ENCODE assay signal across 8 cellular contexts in genomic region chr11:33701831-33702230, GRCh38. TPM values are rescaled to one million over a fixed set of nuclear protein-coding genes. Genes with fewer than 3 reads are reported as not detected.
DNase-seq lines count a peak whose midpoint lies in the region; ATAC-seq, FAIRE-seq and TF ChIP-seq lines count a peak whose summit lies in the region.

No MANE protein-coding gene starts in this region.

- H4K8ac ChIP-seq in IMR-90 (ENCODE audit: low read depth in 2 of 2, low read length in 2 of 2): peak overlapping the region; percentile 43 to 46; a peak in 3 of 4 replicates

- H3K9me1 ChIP-seq in IMR-90 (ENCODE audit: insufficient read depth, low read length) (peaks cover 41% of the 10 kb centered on the region), K562 (ENCODE audit: control insufficient read depth, insufficient read depth, low read length) (no peaks in the 10 kb centered on the region)

- ATAC-seq in IMR-90 (ENCODE audit: low read depth) (peak; percentile 2; the same call in 1 of the 2 replicates), K562 (no peak), GM19467 (IDR thresholded peaks at IDR 0.05; ENCODE audit: unreplicated experiment) (no peak)

- peak overlapping the region; percentile 66 for H2BK5ac ChIP-seq in IMR-90 (ENCODE audit: low read depth, low read length, poor library complexity, severe bottlenecking)

- H3K4me3 ChIP-seq in IMR-90 (ENCODE audit: insufficient read depth, low read depth, low read length): no peak overlapping the region
- H3K4me3 ChIP-seq in K562: no peak overlapping the region
- H3K4me3 ChIP-seq in spleen: no peak overlapping the region
- no peak overlapping the region for H3K4me3 ChIP-seq in CD8-positive, alpha-beta memory T cell (ENCODE audit: low read length)

- WGBS in IMR-90 (ENCODE audit: extremely low coverage in 2 of 2, insufficient read length in 1 of 2), 2 experiments: 0% methylated on average over 2 of the region's 3 CpGs; no CpG with 5 or more reads in 1 of the 2 experiments
- WGBS in K562 (ENCODE audit: insufficient coverage, low coverage, missing lambda C conversion rate): 59% methylated on average over 3 of the region's 3 CpGs
- WGBS in spleen, 5 donors: 51 to 70% (median 59%) methylated on average over 3 of the region's 3 CpGs

- peaks cover 0 to 3% (median 0%) of the 10 kb centered on the region in 3 donors for H3K36me3 Mint-ChIP-seq in CD8-positive, alpha-beta memory T cell
- H3K36me3 Mint-ChIP-seq in nephron progenitor cell (ENCODE audit: low read depth): peaks cover 6% of the 10 kb centered on the region

- H3K9ac ChIP-seq in IMR-90 (ENCODE audit: low read depth, low read length) (peak overlapping the region; percentile 10; the same call in 1 of the 2 replicates), K562 (ENCODE audit: insufficient read depth in 1 of 2, low read depth in 2 of 2, low read length in 2 of 2) (no peak overlapping the region)

- H3K4me1 ChIP-seq in IMR-90 (ENCODE audit: control insufficient read depth, insufficient read depth, low read length): peaks cover 24% of the 10 kb centered on the region
- H3K4me1 ChIP-seq in K562 (replicated peaks in 1 of 2; ENCODE audit: control insufficient read depth in 2 of 2, insufficient read depth in 2 of 2, low read length in 2 of 2): peaks cover 17 to 18% of the 10 kb centered on the region in 2 experiments
- H3K4me1 ChIP-seq in spleen: peaks cover 8 to 63% (median 30%) of the 10 kb centered on the region in 6 donors
- H3K4me1 ChIP-seq in CD8-positive, alpha-beta memory T cell (ENCODE audit: insufficient read depth, low read length): peaks cover 12% of the 10 kb centered on the region

- H2AK5ac ChIP-seq in IMR-90 (ENCODE audit: low read depth, low read length): peak overlapping the region; percentile 23; the same call in 1 of the 2 replicates

- peak overlapping the region; percentile 84 for H3K4me2 ChIP-seq in IMR-90 (ENCODE audit: low read depth, low read length)
- H3K4me2 ChIP-seq in K562 (ENCODE audit: insufficient read depth, low read length): 0 out of 2 replicates have a peak overlapping the region, but pooled peaks have one; percentile 77

- no peak overlapping the region for H4K5ac ChIP-seq in IMR-90 (ENCODE audit: low read depth, low read length)

- H3K79me2 ChIP-seq in K562 (ENCODE audit: control insufficient read depth, insufficient read depth, low read length): no peaks in the 10 kb centered on the region

- H2AFZ ChIP-seq in IMR-90 (replicated peaks; ENCODE audit: low read length, poor library complexity): no peak overlapping the region
- no peak overlapping the region for H2AFZ ChIP-seq in K562 (ENCODE audit: low read depth, low read length)

- H3K36me3 ChIP-seq in IMR-90 (ENCODE audit: control insufficient read depth, insufficient read depth, low read length) (peaks cover 4% of the 10 kb centered on the region), K562 (ENCODE audit: control insufficient read depth, insufficient read depth, low read length) (peaks cover 15% of the 10 kb centered on the region; the same call in 2 of the 3 replicates), spleen (peaks cover 0 to 12% (median 0%) of the 10 kb centered on the region in 6 donors)
- no peaks in the 10 kb centered on the region for H3K36me3 ChIP-seq in CD8-positive, alpha-beta memory T cell (ENCODE audit: insufficient read depth, low read length)

- H3K56ac ChIP-seq in IMR-90 (ENCODE audit: extremely low read depth, insufficient read depth, low read length): peak overlapping the region; percentile 39; the same call in 1 of the 2 replicates

- peak overlapping the region; percentile 69; the same call in 1 of the 2 replicates for H4K91ac ChIP-seq in IMR-90 (ENCODE audit: insufficient read depth, low read depth, low read length)

- peak; percentile 67; the same call in 1 of the 2 replicates for TF ChIP-seq POLR2A in IMR-90 (IDR thresholded peaks at IDR 0.05; ENCODE audit: low read depth, low read length)
- TF ChIP-seq POLR2A in K562 (conservative IDR thresholded peaks at IDR 0.05): no peak
- no peak for TF ChIP-seq POLR2A in spleen (IDR thresholded peaks at IDR 0.05)

- H3K27ac Mint-ChIP-seq in CD8-positive, alpha-beta memory T cell: peak overlapping the region in 1 of 8 donors; percentile 20
- H3K27ac Mint-ChIP-seq in nephron progenitor cell: no peak overlapping the region

- H3K4ac ChIP-seq in IMR-90 (ENCODE audit: low read depth, low read length): peak overlapping the region; percentile 90

- H3K9me3 ChIP-seq in IMR-90 (ENCODE audit: control insufficient read depth, insufficient read depth, low read length) (no peaks in the 10 kb centered on the region), K562 (replicated peaks; ENCODE audit: control insufficient read depth, insufficient read depth, low read depth, low read length) (no peaks in the 10 kb centered on the region), spleen (no peaks in the 10 kb centered on the region)
- no peaks in the 10 kb centered on the region for H3K9me3 ChIP-seq in CD8-positive, alpha-beta memory T cell (ENCODE audit: low read length)

- peak overlapping the region in 1 of 7 donors; percentile 43 for H3K4me3 Mint-ChIP-seq in CD8-positive, alpha-beta memory T cell
- H3K4me3 Mint-ChIP-seq in nephron progenitor cell: no peak overlapping the region

- no peak overlapping the region for H2AK9ac ChIP-seq in IMR-90 (replicated peaks; ENCODE audit: low read depth, low read length, poor library complexity)

- H3K18ac ChIP-seq in IMR-90 (ENCODE audit: low read depth, low read length): no peak overlapping the region

- TF ChIP-seq CTCF in IMR-90 (conservative IDR thresholded peaks at IDR 0.05; ENCODE audit: low read depth, low read length) (no peak), K562 (IDR thresholded peaks at IDR 0.05 in 2 of 3, conservative IDR thresholded peaks at IDR 0.05 in 1 of 3; ENCODE audit: insufficient read depth in 2 of 3, low read depth in 1 of 3, low read length in 3 of 3) (no peak), spleen (IDR thresholded peaks at IDR 0.05 in 8 of 11, conservative IDR thresholded peaks at IDR 0.05 in 3 of 11) (no peak), nephron progenitor cell (IDR thresholded peaks at IDR 0.05) (no peak)

- TF ChIP-seq RAD21 in IMR-90 (IDR thresholded peaks at IDR 0.05; ENCODE audit: low read length): no peak
- no peak for TF ChIP-seq RAD21 in K562 (CRISPR knock-in tag; conservative IDR thresholded peaks at IDR 0.05 in 1 of 2, IDR thresholded peaks at IDR 0.05 in 1 of 2)

- no peak overlapping the region; the same call in 2 of the 3 replicates for H2BK15ac ChIP-seq in IMR-90 (ENCODE audit: low read depth, low read length)

- peak overlapping the region; percentile 76; the same call in 1 of the 2 replicates for H2BK20ac ChIP-seq in IMR-90 (ENCODE audit: low read depth, low read length)

- no TSS peak for BruUV-seq in IMR-90 (replicated peaks; lab: Mats Ljungman, UMichigan)
- BruUV-seq in K562 (replicated peaks; lab: Mats Ljungman, UMichigan): no TSS peak

- TF ChIP-seq EP300 in K562 (IDR thresholded peaks at IDR 0.05; ENCODE audit: low read length): no peak

- peaks cover 15 to 22% (median 22%) of the 10 kb centered on the region in 3 donors for H3K4me1 Mint-ChIP-seq in CD8-positive, alpha-beta memory T cell
- H3K4me1 Mint-ChIP-seq in nephron progenitor cell: peaks cover 28% of the 10 kb centered on the region

- H3K14ac ChIP-seq in IMR-90 (replicated peaks; ENCODE audit: low read depth, low read length): peak overlapping the region; percentile 83

- in situ Hi-C loops in IMR-90 (cut with MboI; ENCODE audit: low sequenced_read_pairs): no loop called here
- in situ Hi-C loops in K562 (cut with MboI): no loop called here

- DNase-seq in IMR-90: peak; percentile 92
- DNase-seq in K562 (ENCODE audit: extremely low read depth in 1 of 4, low spot score in 3 of 4): no peak
- DNase-seq in kidney tubule cell (ENCODE audit: low spot score): peak; percentile 72
- no peak for DNase-seq in spleen
- no peak for DNase-seq in CD8-positive, alpha-beta memory T cell
- no peak for DNase-seq in nephron progenitor cell
- no peak for DNase-seq in NCI-H128 (lab: John Stamatoyannopoulos, UW; ENCODE audit: unreplicated experiment)

- peaks cover 15 to 57% of the 10 kb centered on the region in 2 experiments; a peak in 3 of 4 replicates for H3K79me1 ChIP-seq in IMR-90 (ENCODE audit: low read depth in 1 of 2, low read length in 2 of 2)

- CTCF ChIA-PET in IMR-90 (lab: Yijun Ruan, JAX) (interaction anchor here (0.7 to 0.8 kb wide), 2 partner anchors 15 to 40 kb away, joined by 3 read pairs; no protein-coding TSS in a partner anchor), K562 (lab: Yijun Ruan, JAX; ENCODE audit: low intra/inter-chr PET ratio) (no interaction called here)
- CTCF ChIA-PET in CD8-positive, alpha-beta memory T cell (lab: Charles Lee): interaction anchor here (1.1 to 1.4 kb wide), 2 partner anchors 34 to 41 kb away, joined by 3 to 4 read pairs; partner anchors contain the start of gene CD59

- no peaks in the 10 kb centered on the region for H3K27me3 Mint-ChIP-seq in CD8-positive, alpha-beta memory T cell
- H3K27me3 Mint-ChIP-seq in nephron progenitor cell (ENCODE audit: low read depth, poor library complexity): peaks cover 8% of the 10 kb centered on the region

- H4K20me1 ChIP-seq in IMR-90 (ENCODE audit: insufficient read depth, low read length): peaks cover 4% of the 10 kb centered on the region; the same call in 1 of the 2 replicates
- no peaks in the 10 kb centered on the region for H4K20me1 ChIP-seq in K562 (replicated peaks; ENCODE audit: control insufficient read depth, insufficient read depth, low read length)

- no peaks in the 10 kb centered on the region for H3K9me3 Mint-ChIP-seq in CD8-positive, alpha-beta memory T cell
- no peaks in the 10 kb centered on the region for H3K9me3 Mint-ChIP-seq in nephron progenitor cell

- POLR2A ChIA-PET in IMR-90 (lab: Charles Lee; ENCODE audit: unreplicated experiment) (interaction anchor here (0.9 to 1.5 kb wide), 2 partner anchors 10 to 11 kb away, joined by 4 to 6 read pairs; no protein-coding TSS in a partner anchor), K562 (lab: Yijun Ruan, JAX) (interaction anchor here (0.6 to 1.6 kb wide), 8 partner anchors 9 to 633 kb away, joined by 3 to 7 read pairs (median 3); no protein-coding TSS in a partner anchor)
- POLR2A ChIA-PET in CD8-positive, alpha-beta memory T cell (lab: Charles Lee): no interaction called here

- no peaks in the 10 kb centered on the region for H3K27me3 ChIP-seq in IMR-90 (ENCODE audit: control insufficient read depth, insufficient read depth, low read length)
- H3K27me3 ChIP-seq in K562 (ENCODE audit: control insufficient read depth in 2 of 2, insufficient read depth in 2 of 2, low read length in 2 of 2): peaks cover 11 to 21% of the 10 kb centered on the region in 2 experiments; a peak in 4 of 5 replicates
- peaks cover 0 to 6% (median 0%) of the 10 kb centered on the region in 7 donors for H3K27me3 ChIP-seq in spleen (replicated peaks in 1 of 7)
- H3K27me3 ChIP-seq in CD8-positive, alpha-beta memory T cell (ENCODE audit: insufficient read depth, low read length, poor library complexity, severe bottlenecking): peaks cover 3% of the 10 kb centered on the region

- dilution Hi-C loops in IMR-90 (cut with HindIII; ENCODE audit: low sequenced_read_pairs, unreplicated experiment): no loop called here

- intact Hi-C loops in IMR-90 (cut with micrococcal nuclease): no loop called here
- intact Hi-C loops in K562 (cut with micrococcal nuclease): no loop called here
- intact Hi-C loops in spleen (cut with DNase I; ENCODE audit: low total_unique reads): no loop called here

- H3K23ac ChIP-seq in IMR-90 (ENCODE audit: low read depth, low read length): peak overlapping the region; percentile 80

- peak overlapping the region; percentile 84 for H2BK120ac ChIP-seq in IMR-90 (ENCODE audit: low read depth, low read length)

- FAIRE-seq in K562 (lab: Jason Lieb, UNC): peak; percentile 11

- H3K27ac ChIP-seq in IMR-90 (ENCODE audit: insufficient read depth, low read length): peak overlapping the region; percentile 13
- H3K27ac ChIP-seq in K562 (ENCODE audit: extremely low read depth, low read depth, low read length): no peak overlapping the region
- H3K27ac ChIP-seq in spleen: peak overlapping the region in 6 of 8 donors; percentile 80 to 88 (median 82)
- H3K27ac ChIP-seq in CD8-positive, alpha-beta memory T cell (ENCODE audit: low read depth, low read length): no peak overlapping the region

RNA-seq across cellular contexts. Expression of gene C11orf91, which starts 1.2 kb away (rescaled TPM):
- total RNA-seq in IMR-90 (2012; rRNA removed) (not detected in 2 replicates), K562 (2014; rRNA removed) (not detected in 2 replicates), K562 (2014; rRNA removed; fragmentation: Illumina TruSeq; extraction: Trizol) (not detected in 2 replicates), K562 (2015; rRNA removed; fragmentation: Illumina TruSeq; extraction: Trizol) (not detected in 2 replicates), K562 (2021) (not detected in 2 replicates), spleen (under 1 TPM in 1 of 7 donors, not detected in 6; 0.85 TPM)
- polyA plus RNA-seq in IMR-90 (2012; rRNA removed) (0.10 TPM in 1 of 2 replicates, not detected in the other), K562 (2011; rRNA removed) (not detected in 2 replicates), K562 (2014; fragmentation: Illumina TruSeq; extraction: Trizol) (not detected in 2 replicates), K562 (2014; fragmentation: Nextera tagmentation; extraction: Ambion mirVana) (not detected), K562 (2014; rRNA removed) (not detected in 2 replicates), spleen (not detected)
- polyA plus RNA-seq in IMR-90 (2012; cell fraction: cytosol; rRNA removed): 0.27 TPM in 1 of 2 replicates, not detected in the other
- 0.11 and 0.21 TPM in 2 replicates for polyA plus RNA-seq in IMR-90 (2012; cell fraction: nucleus; rRNA removed; ENCODE audit: low replicate concordance)
- total RNA-seq in K562 (2011; cell fraction: chromatin; rRNA removed; ENCODE audit: low replicate concordance): not detected in 2 replicates
- total RNA-seq in K562 (2011; cell fraction: nucleolus; rRNA removed): not detected in 2 replicates
- not detected in 2 replicates for total RNA-seq in K562 (2011; cell fraction: nucleoplasm; rRNA removed)
- polyA plus RNA-seq in K562 (2011; cell fraction: cytosol; rRNA removed): not detected in 2 replicates
- polyA plus RNA-seq in K562 (2011; cell fraction: nucleus; rRNA removed): not detected in 2 replicates
- not detected in 2 replicates for polyA plus RNA-seq in K562 (2012)
- polyA minus RNA-seq in K562 (2011; rRNA and poly(A)+ RNA removed): not detected in 2 replicates
- not detected in 2 replicates for polyA minus RNA-seq in K562 (2011; cell fraction: cytosol; rRNA and poly(A)+ RNA removed)
- not detected in 2 replicates for polyA minus RNA-seq in K562 (2011; cell fraction: nucleus; rRNA and poly(A)+ RNA removed)
- total RNA-seq in CD8-positive, alpha-beta memory T cell: not detected
- not detected for polyA plus RNA-seq in CD8-positive, alpha-beta memory T cell

RNA-seq across cellular contexts. Expression of gene CD59, which starts 34.4 kb away (rescaled TPM):
- 637 and 765 TPM in 2 replicates for total RNA-seq in IMR-90 (2012; rRNA removed)
- polyA plus RNA-seq in IMR-90 (2012; rRNA removed): 1,066 and 1,140 TPM in 2 replicates
- polyA plus RNA-seq in IMR-90 (2012; cell fraction: cytosol; rRNA removed): 293 and 869 TPM in 2 replicates
- polyA plus RNA-seq in IMR-90 (2012; cell fraction: nucleus; rRNA removed; ENCODE audit: low replicate concordance): 63.7 and 319 TPM in 2 replicates
- 143 and 169 TPM in 2 replicates for total RNA-seq in K562 (2011; cell fraction: chromatin; rRNA removed; ENCODE audit: low replicate concordance)
- 151 TPM in 2 replicates for total RNA-seq in K562 (2011; cell fraction: nucleolus; rRNA removed)
- 143 and 167 TPM in 2 replicates for total RNA-seq in K562 (2011; cell fraction: nucleoplasm; rRNA removed)
- 38.1 and 59.9 TPM in 2 replicates for total RNA-seq in K562 (2014; rRNA removed)
- total RNA-seq in K562 (2014; rRNA removed; fragmentation: Illumina TruSeq; extraction: Trizol): 155 and 191 TPM in 2 replicates
- total RNA-seq in K562 (2015; rRNA removed; fragmentation: Illumina TruSeq; extraction: Trizol): 95.2 and 104 TPM in 2 replicates
- total RNA-seq in K562 (2021): 171 and 173 TPM in 2 replicates
- 235 and 338 TPM in 2 replicates for polyA plus RNA-seq in K562 (2011; rRNA removed)
- 175 and 195 TPM in 2 replicates for polyA plus RNA-seq in K562 (2011; cell fraction: cytosol; rRNA removed)
- 82.1 and 94.2 TPM in 2 replicates for polyA plus RNA-seq in K562 (2011; cell fraction: nucleus; rRNA removed)
- 117 and 172 TPM in 2 replicates for polyA plus RNA-seq in K562 (2012)
- 218 and 230 TPM in 2 replicates for polyA plus RNA-seq in K562 (2014; fragmentation: Illumina TruSeq; extraction: Trizol)
- 100 to 1,000 TPM; 283 to 287 TPM for polyA plus RNA-seq in K562 (2014; fragmentation: Nextera tagmentation; extraction: Ambion mirVana)
- 125 and 146 TPM in 2 replicates for polyA plus RNA-seq in K562 (2014; rRNA removed)
- polyA minus RNA-seq in K562 (2011; rRNA and poly(A)+ RNA removed): 172 and 217 TPM in 2 replicates
- polyA minus RNA-seq in K562 (2011; cell fraction: cytosol; rRNA and poly(A)+ RNA removed): 39.2 and 67.7 TPM in 2 replicates
- polyA minus RNA-seq in K562 (2011; cell fraction: nucleus; rRNA and poly(A)+ RNA removed): 23.2 and 27.7 TPM in 2 replicates
- total RNA-seq in spleen: 100 to 1,000 TPM; 163 to 281 (median 213) TPM
- polyA plus RNA-seq in spleen: 10 to 100 TPM; 21.6 to 62.1 (median 57.9) TPM
- total RNA-seq in CD8-positive, alpha-beta memory T cell: 10 to 100 TPM; 25.2 to 28.0 TPM
- polyA plus RNA-seq in CD8-positive, alpha-beta memory T cell: 40.4 TPM

Comparison
In these comparisons a context has a peak if more than half of its experiments do, and no peak if none do; other contexts are left out.
1. DNase-seq: peak in IMR-90 (single experiment) and kidney tubule cell (single experiment); none in K562 (0 of 4), spleen (single experiment), CD8-positive, alpha-beta memory T cell (0 of 5), nephron progenitor cell (single experiment) and NCI-H128 (single experiment).
2. H3K27ac ChIP-seq: peak in IMR-90 (single experiment) and spleen (6 of 8); none in K562 (single experiment) and CD8-positive, alpha-beta memory T cell (single experiment).